Comparison of ENCODE assay signal across 17 cellular contexts in the genomic region with DNA sequence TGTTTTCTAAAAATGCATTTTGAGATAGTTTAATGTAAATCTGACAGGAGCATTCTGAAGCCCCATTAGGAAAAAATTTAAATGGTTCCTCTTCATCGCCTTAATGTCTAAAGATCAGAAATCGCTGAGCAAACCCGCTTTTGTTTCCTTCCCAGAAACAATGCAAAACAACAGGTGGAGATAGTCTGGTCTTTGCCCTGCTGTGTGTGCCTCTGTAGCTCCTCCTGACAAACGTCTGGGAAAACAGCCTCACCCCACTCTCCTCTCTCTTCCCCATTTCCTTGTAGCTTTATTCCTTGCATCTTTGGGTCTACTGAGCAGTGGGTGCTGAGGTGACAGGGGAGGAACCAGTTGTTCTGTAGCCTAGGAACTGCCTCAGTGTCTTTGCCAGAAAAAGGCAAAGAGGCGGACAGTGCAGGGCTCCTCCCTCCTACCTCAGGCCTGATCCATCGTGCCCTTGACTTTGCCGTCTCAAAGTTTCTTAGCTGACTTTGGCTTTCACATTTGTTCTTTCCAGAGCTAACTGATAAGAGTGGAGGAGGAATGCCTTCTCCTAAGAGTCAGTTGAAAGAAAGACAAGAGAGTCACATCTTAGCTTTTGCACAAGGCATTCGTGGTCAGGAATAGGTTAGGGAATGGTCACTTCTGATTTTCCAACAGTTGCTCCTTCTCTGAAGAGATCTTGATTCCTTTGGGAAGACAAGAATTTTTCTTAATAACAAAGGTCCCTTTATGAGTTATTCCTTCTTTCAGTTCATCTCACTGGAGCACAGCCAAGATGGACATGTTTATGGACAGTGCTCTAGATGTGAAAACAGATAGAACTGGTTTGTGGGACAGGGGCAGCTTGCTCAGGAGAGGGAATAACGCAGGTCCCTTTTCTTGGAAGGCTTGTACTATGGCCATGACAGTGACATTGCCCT. TPM values are rescaled to one million over a fixed set of nuclear protein-coding genes. Genes with fewer than 3 reads are reported as not detected.
DNase-seq lines count a peak whose midpoint lies in the region; ATAC-seq, FAIRE-seq and TF ChIP-seq lines count a peak whose summit lies in the region.
"Had no signal": no experiment of that assay in that cellular context is flagged by ENCODE, and none has a peak within 500 bp of the region (broad histone marks: within the 10 kb centered on the region; RNA-seq: fewer than 3 reads in every experiment).

No MANE protein-coding gene starts in this region.

- FAIRE-seq in A549 (lab: Jason Lieb, UNC), result no peak
- peak; percentile 40 for FAIRE-seq in bronchial epithelial cell (lab: Jason Lieb, UNC)

- no peaks in the 10 kb centered on the region for H3K9me2 ChIP-seq in OCI-LY1 (ENCODE audit: low read depth, low read length)

- H4K20me1 ChIP-seq in OCI-LY1 (ENCODE audit: insufficient read depth, low read length), result no peaks in the 10 kb centered on the region

- in situ Hi-C loops in gastrocnemius medialis (cut with MboI; ENCODE audit: low sequenced_read_pairs in 4 of 4), result no loop called here

- no peaks in the 10 kb centered on the region for H3K4me1 ChIP-seq in A549
- peaks cover 34% of the 10 kb centered on the region for H3K4me1 ChIP-seq in OCI-LY1 (ENCODE audit: insufficient read depth, low read length, severe bottlenecking)
- no peaks in the 10 kb centered on the region for H3K4me1 ChIP-seq in body of pancreas
- H3K4me1 ChIP-seq in gastrocnemius medialis, result no peaks in the 10 kb centered on the region
- H3K4me1 ChIP-seq: vagina had no signal

- intact Hi-C loops in body of pancreas (cut with DNase I), result no loop called here
- intact Hi-C loops in gastrocnemius medialis (cut with DNase I; ENCODE audit: low total_unique reads), result loop anchor here (2.0 kb wide), 1 partner anchor 53 kb away; no protein-coding TSS in a partner anchor

- CTCF ChIA-PET in A549 (lab: Yijun Ruan, JAX), result interaction anchor here (0.5 to 1.4 kb wide), 5 partner anchors 12 to 341 kb away, joined by 3 to 4 read pairs (median 3); no protein-coding TSS in a partner anchor
- CTCF ChIA-PET in RWPE1 (lab: Yijun Ruan, JAX), result interaction anchor here (0.7 kb wide), 1 partner anchor 243 kb away, joined by 3 read pairs; no protein-coding TSS in a partner anchor

- no peaks in the 10 kb centered on the region for H3K36me3 ChIP-seq in OCI-LY1 (ENCODE audit: insufficient read depth, low read length)
- H3K36me3 ChIP-seq in bronchial epithelial cell (ENCODE audit: control insufficient read depth, insufficient read depth, low read length), result no peaks in the 10 kb centered on the region
- no peaks in the 10 kb centered on the region for H3K36me3 ChIP-seq in body of pancreas (replicated peaks in 1 of 2; ENCODE audit: insufficient read depth in 1 of 2, low read depth in 2 of 2)
- H3K36me3 ChIP-seq in gastrocnemius medialis, result no peaks in the 10 kb centered on the region

- TF ChIP-seq POLR2A in A549 (IDR thresholded peaks at IDR 0.05; ENCODE audit: low read length), result no peak
- no peak for TF ChIP-seq POLR2A in body of pancreas (IDR thresholded peaks at IDR 0.05)
- TF ChIP-seq POLR2A in gastrocnemius medialis (IDR thresholded peaks at IDR 0.05), result no peak

- POLR2A ChIA-PET in A549 (lab: Yijun Ruan, JAX) (interaction anchor here (0.8 kb wide), 1 partner anchor 9 kb away, joined by 4 read pairs; no protein-coding TSS in a partner anchor), RWPE1 (lab: Yijun Ruan, JAX; ENCODE audit: low non-redundant PET) (interaction anchor here (0.6 kb wide), 1 partner anchor 9 kb away, joined by 3 read pairs; no protein-coding TSS in a partner anchor)

- DNase-seq in A549 (ENCODE audit: low read depth in 1 of 2, low spot score in 1 of 2) (no peak), bronchial epithelial cell (ENCODE audit: low read depth) (no peak), mucosa of gallbladder (ENCODE audit: low spot score) (peak; percentile 10), body of pancreas (no peak), RWPE1 (ENCODE audit: low spot score) (no peak), gastrocnemius medialis (no peak)
- DNase-seq: activated gamma-delta T cell, Calu3, head of caudate nucleus, kidney glomerular epithelial cell, WERI-Rb-1 had no signal

- H3K4me3 ChIP-seq in A549 (no peak overlapping the region), OCI-LY1 (ENCODE audit: low read depth, low read length, poor library complexity, severe bottlenecking) (no peak overlapping the region), bronchial epithelial cell (ENCODE audit: low read depth, low read length) (no peak overlapping the region), body of pancreas (no peak overlapping the region), gastrocnemius medialis (no peak overlapping the region)
- H3K4me3 ChIP-seq: vagina had no signal

- no peak for TF ChIP-seq CTCF in A549 (IDR thresholded peaks at IDR 0.05)
- no peak for TF ChIP-seq CTCF in OCI-LY1 (IDR thresholded peaks at IDR 0.05; ENCODE audit: low read length)
- TF ChIP-seq CTCF in bronchial epithelial cell (IDR thresholded peaks at IDR 0.05; ENCODE audit: insufficient read depth, low read length, severe bottlenecking), result no peak
- no peak for TF ChIP-seq CTCF in body of pancreas (IDR thresholded peaks at IDR 0.05)
- no peak for TF ChIP-seq CTCF in RWPE1 (conservative IDR thresholded peaks at IDR 0.05; ENCODE audit: low read depth)
- TF ChIP-seq CTCF in gastrocnemius medialis (IDR thresholded peaks at IDR 0.05 in 4 of 5, conservative IDR thresholded peaks at IDR 0.05 in 1 of 5), result no peak

- no peaks in the 10 kb centered on the region for H3K27me3 ChIP-seq in OCI-LY1 (ENCODE audit: insufficient read depth, low read length)
- no peaks in the 10 kb centered on the region for H3K27me3 ChIP-seq in bronchial epithelial cell (ENCODE audit: control insufficient read depth, insufficient read depth, low read length)
- H3K27me3 ChIP-seq in body of pancreas, result no peaks in the 10 kb centered on the region
- H3K27me3 ChIP-seq in gastrocnemius medialis, result no peaks in the 10 kb centered on the region
- H3K27me3 ChIP-seq: vagina had no signal

- H2AFZ ChIP-seq in OCI-LY1 (ENCODE audit: low read length), result no peak overlapping the region

- no peaks in the 10 kb centered on the region for H3F3A ChIP-seq in OCI-LY1 (ENCODE audit: insufficient read depth, low read length)

- no peaks in the 10 kb centered on the region for H3K79me2 ChIP-seq in OCI-LY1 (ENCODE audit: insufficient read depth, low read length)

- TF ChIP-seq RAD21 in A549 (conservative IDR thresholded peaks at IDR 0.05 in 1 of 2, IDR thresholded peaks at IDR 0.05 in 1 of 2), result no peak

- WGBS in A549 (ENCODE audit: missing lambda C conversion rate), result 75% methylated on average over 9 of the region's 9 CpGs
- 56 to 62% methylated on average over 9 of the region's 9 CpGs for WGBS in body of pancreas, 2 donors

- no peak overlapping the region for H3K4me2 ChIP-seq in A549
- no peak overlapping the region for H3K4me2 ChIP-seq in OCI-LY1 (ENCODE audit: low read length)

- no peak for TF ChIP-seq EP300 in A549 (IDR thresholded peaks at IDR 0.05)

- no peak overlapping the region for H3K9ac ChIP-seq in OCI-LY1 (ENCODE audit: low read length)

- no peaks in the 10 kb centered on the region for H3K9me3 ChIP-seq in A549
- no peaks in the 10 kb centered on the region for H3K9me3 ChIP-seq in OCI-LY1 (ENCODE audit: low read length)
- no peaks in the 10 kb centered on the region for H3K9me3 ChIP-seq in body of pancreas
- H3K9me3 ChIP-seq in gastrocnemius medialis, result no peaks in the 10 kb centered on the region
- H3K9me3 ChIP-seq: vagina had no signal

- no peak overlapping the region for H3K27ac ChIP-seq in A549
- H3K27ac ChIP-seq in OCI-LY1 (ENCODE audit: low read depth, low read length, poor library complexity, severe bottlenecking), result peak overlapping the region; percentile 7
- no peak overlapping the region for H3K27ac ChIP-seq in body of pancreas
- no peak overlapping the region for H3K27ac ChIP-seq in RWPE1
- no peak overlapping the region for H3K27ac ChIP-seq in gastrocnemius medialis
- H3K27ac ChIP-seq: vagina, WERI-Rb-1 had no signal

- ATAC-seq in A549 (peak; percentile 24 to 36; a peak in 3 of 6 replicates), body of pancreas (no peak), HG02884 (IDR thresholded peaks at IDR 0.05; ENCODE audit: unreplicated experiment) (no peak), gastrocnemius medialis (no peak)
- ATAC-seq: stimulated activated effector memory CD8-positive, alpha-beta T cell treated with anti-CD3 and anti-CD28 coated beads, Interleukin-12 subunit alpha, Interleukin-12 subunit beta, amount 100 ng/mL, for 72 hours had no signal

RNA-seq across cellular contexts. Expression of gene SYT11, which starts 24.9 kb away (rescaled TPM):
- polyA plus RNA-seq in A549 (2011; rRNA removed), result 2.5 and 2.6 TPM in 2 replicates
- 0.78 and 1.00 TPM in 2 replicates for polyA plus RNA-seq in A549 (2012; cell fraction: cytosol; rRNA removed)
- polyA plus RNA-seq in A549 (2012; cell fraction: nucleus; rRNA removed), result 1.3 and 1.6 TPM in 2 replicates
- 1.9 to 3.0 TPM (median 2.8 TPM) in 3 replicates for polyA plus RNA-seq in A549 (2017; fragmentation: RNase III; extraction: RNeasy Plus Mini Kit Qiagen cat#74134 plus additional on column Dnase treatment)
- polyA minus RNA-seq in A549 (2011; rRNA and poly(A)+ RNA removed), result 2.5 and 3.9 TPM in 2 replicates
- total RNA-seq in bronchial epithelial cell, result 0.26 and 0.77 TPM in 2 replicates
- total RNA-seq in mucosa of gallbladder, result 23.4 TPM
- total RNA-seq in body of pancreas, result 1 to 10 TPM; 1.3 to 5.4 TPM
- 1 to 10 TPM; 2.4 to 5.3 (median 3.1) TPM for total RNA-seq in gastrocnemius medialis

RNA-seq across cellular contexts. Expression of gene RIT1, which starts 26.9 kb away (rescaled TPM):
- polyA plus RNA-seq in A549 (2011; rRNA removed) (48.1 and 51.9 TPM in 2 replicates), A549 (2017; fragmentation: RNase III; extraction: RNeasy Plus Mini Kit Qiagen cat#74134 plus additional on column Dnase treatment) (19.2 to 23.6 TPM (median 20.4 TPM) in 3 replicates)
- polyA plus RNA-seq in A549 (2012; cell fraction: cytosol; rRNA removed), result 16.8 and 17.2 TPM in 2 replicates
- 10.3 and 14.4 TPM in 2 replicates for polyA plus RNA-seq in A549 (2012; cell fraction: nucleus; rRNA removed)
- 30.5 and 44.6 TPM in 2 replicates for polyA minus RNA-seq in A549 (2011; rRNA and poly(A)+ RNA removed)
- total RNA-seq in bronchial epithelial cell (49.8 and 66.6 TPM in 2 replicates), mucosa of gallbladder (38.9 TPM), body of pancreas (10 to 100 TPM in 1 of 2 donors, 1 to 10 TPM in 1; 6.9 to 16.1 TPM), gastrocnemius medialis (10 to 100 TPM in 3 of 4 donors, 1 to 10 TPM in 1; 9.6 to 16.8 (median 15.2) TPM)

RNA-seq across cellular contexts. Expression of gene GON4L, which starts 27.3 kb away (rescaled TPM):
- polyA plus RNA-seq in A549 (2011; rRNA removed), result 23.1 and 28.1 TPM in 2 replicates
- 7.3 and 8.4 TPM in 2 replicates for polyA plus RNA-seq in A549 (2012; cell fraction: cytosol; rRNA removed)
- 22.1 and 38.4 TPM in 2 replicates for polyA plus RNA-seq in A549 (2012; cell fraction: nucleus; rRNA removed)
- polyA plus RNA-seq in A549 (2017; fragmentation: RNase III; extraction: RNeasy Plus Mini Kit Qiagen cat#74134 plus additional on column Dnase treatment), result 15.1 to 15.7 TPM (median 15.3 TPM) in 3 replicates
- polyA minus RNA-seq in A549 (2011; rRNA and poly(A)+ RNA removed), result 34.9 and 42.7 TPM in 2 replicates
- 20.1 and 20.5 TPM in 2 replicates for total RNA-seq in bronchial epithelial cell
- total RNA-seq in mucosa of gallbladder, result 44.5 TPM
- total RNA-seq in body of pancreas, result 10 to 100 TPM; 26.7 to 44.4 TPM
- 10 to 100 TPM; 17.2 to 36.1 (median 19.9) TPM for total RNA-seq in gastrocnemius medialis

RNA-seq across cellular contexts. Expression of gene KHDC4, which starts 49.9 kb away (rescaled TPM):
- polyA plus RNA-seq in A549 (2011; rRNA removed), result 69.9 and 72.3 TPM in 2 replicates
- 22.6 and 30.2 TPM in 2 replicates for polyA plus RNA-seq in A549 (2012; cell fraction: cytosol; rRNA removed)
- 52.1 and 67.4 TPM in 2 replicates for polyA plus RNA-seq in A549 (2012; cell fraction: nucleus; rRNA removed)
- polyA plus RNA-seq in A549 (2017; fragmentation: RNase III; extraction: RNeasy Plus Mini Kit Qiagen cat#74134 plus additional on column Dnase treatment), result 35.7 to 37.9 TPM (median 37.7 TPM) in 3 replicates
- polyA minus RNA-seq in A549 (2011; rRNA and poly(A)+ RNA removed), result 58.0 and 90.2 TPM in 2 replicates
- total RNA-seq in bronchial epithelial cell, result 20.3 and 30.3 TPM in 2 replicates
- total RNA-seq in mucosa of gallbladder, result 44.5 TPM
- total RNA-seq in body of pancreas, result 10 to 100 TPM; 32.7 to 40.5 TPM
- 10 to 100 TPM; 18.2 to 46.3 (median 26.3) TPM for total RNA-seq in gastrocnemius medialis

RNA-seq across cellular contexts. Expression of gene RXFP4, which starts 57.1 kb away (rescaled TPM):
- polyA plus RNA-seq in A549 (2011; rRNA removed), result 0.12 TPM in 1 of 2 replicates, not detected in the other
- polyA plus RNA-seq in A549 (2012; cell fraction: cytosol; rRNA removed), result 0.03 and 0.05 TPM in 2 replicates
- 0.07 TPM in 1 of 2 replicates, not detected in the other for polyA plus RNA-seq in A549 (2012; cell fraction: nucleus; rRNA removed)
- polyA plus RNA-seq in A549 (2017; fragmentation: RNase III; extraction: RNeasy Plus Mini Kit Qiagen cat#74134 plus additional on column Dnase treatment), result 0.06 TPM in 1 of 3 replicates, not detected in the others
- not detected in 2 replicates for polyA minus RNA-seq in A549 (2011; rRNA and poly(A)+ RNA removed)
- not detected in 2 replicates for total RNA-seq in bronchial epithelial cell
- total RNA-seq in mucosa of gallbladder, result not detected
- total RNA-seq in body of pancreas, result under 1 TPM in 1 of 2 donors, not detected in 1; 0.26 TPM
- not detected for total RNA-seq in gastrocnemius medialis
- total RNA-seq: Calu3, cardiac septum, renal cortical epithelial cell, vagina had no signal

Comparison
In these comparisons a context has a peak if more than half of its experiments do, and no peak if none do; other contexts are left out.
1. ATAC-seq: peak in A549 (2 of 2); none in body of pancreas (single experiment), HG02884 (single experiment) and gastrocnemius medialis (0 of 2).